ENCODE assay signal across 14 cellular contexts in genomic region chr9:89529243-89530030, GRCh38. TPM values are rescaled to one million over a fixed set of nuclear protein-coding genes. Genes with fewer than 3 reads are reported as not detected.
DNase-seq lines count a peak whose midpoint lies in the region; ATAC-seq and TF ChIP-seq lines count a peak whose summit lies in the region.
"Had no signal": no experiment of that assay in that cellular context is flagged by ENCODE, and none has a peak within 500 bp of the region (broad histone marks: within the 10 kb centered on the region; RNA-seq: fewer than 3 reads in every experiment).

No MANE protein-coding gene starts in this region.

- H3K36me3 ChIP-seq in CD8-positive, alpha-beta T cell (ENCODE audit: insufficient read depth, low read length): no peaks in the 10 kb centered on the region
- H3K36me3 ChIP-seq in A673 (ENCODE audit: insufficient read depth, low read length, poor library complexity, severe bottlenecking): no peaks in the 10 kb centered on the region
- H3K36me3 ChIP-seq: cardiac muscle cell had no signal

- intact Hi-C loops in CD8-positive, alpha-beta T cell (cut with DNase I, micrococcal nuclease): no loop called here
- intact Hi-C loops in lower leg skin (cut with DNase I; ENCODE audit: low total_unique reads): no loop called here
- intact Hi-C loops in A673 (cut with micrococcal nuclease; ENCODE audit: unreplicated experiment): no loop called here

- H3K36me3 Mint-ChIP-seq in CD8-positive, alpha-beta T cell: no peaks in the 10 kb centered on the region
- H3K36me3 Mint-ChIP-seq in activated naive CD4-positive, alpha-beta T cell treated with anti-CD3 and anti-CD28 coated beads, Interleukin-2, amount 50 U/mL, for 24 hours: no peaks in the 10 kb centered on the region

- no peaks in the 10 kb centered on the region for H3K9me3 ChIP-seq in CD8-positive, alpha-beta T cell (ENCODE audit: low read length)
- no peaks in the 10 kb centered on the region for H3K9me3 ChIP-seq in A673 (ENCODE audit: low read depth, low read length, poor library complexity, severe bottlenecking)

- peak; percentile 77 for ATAC-seq in CD8-positive, alpha-beta T cell
- ATAC-seq in HG03469 (IDR thresholded peaks at IDR 0.05; ENCODE audit: unreplicated experiment) (no peak), GM21447 (IDR thresholded peaks at IDR 0.05; ENCODE audit: unreplicated experiment) (no peak)

- peak overlapping the region; percentile 49 for H3K4me3 Mint-ChIP-seq in CD8-positive, alpha-beta T cell
- peak overlapping the region; percentile 53 for H3K4me3 Mint-ChIP-seq in activated naive CD4-positive, alpha-beta T cell treated with anti-CD3 and anti-CD28 coated beads, Interleukin-2, amount 50 U/mL, for 24 hours

- TF ChIP-seq CTCF in CD8-positive, alpha-beta T cell (IDR thresholded peaks at IDR 0.05): no peak
- TF ChIP-seq CTCF in lower leg skin (IDR thresholded peaks at IDR 0.05) (no peak), A673 (conservative IDR thresholded peaks at IDR 0.05; ENCODE audit: low read depth, low read length) (no peak)

- no peak for TF ChIP-seq POLR2A in lower leg skin (IDR thresholded peaks at IDR 0.05)

- H3K4me1 ChIP-seq in CD8-positive, alpha-beta T cell (ENCODE audit: insufficient read depth, low read length): peaks cover 100% of the 10 kb centered on the region
- no peaks in the 10 kb centered on the region for H3K4me1 ChIP-seq in A673 (ENCODE audit: insufficient read depth, low read length, poor library complexity, severe bottlenecking)
- H3K4me1 ChIP-seq: parathyroid adenoma had no signal

- H3K27me3 Mint-ChIP-seq in CD8-positive, alpha-beta T cell (ENCODE audit: low read depth): no peaks in the 10 kb centered on the region
- no peaks in the 10 kb centered on the region for H3K27me3 Mint-ChIP-seq in activated naive CD4-positive, alpha-beta T cell treated with anti-CD3 and anti-CD28 coated beads, Interleukin-2, amount 50 U/mL, for 24 hours

- H3K4me1 Mint-ChIP-seq in CD8-positive, alpha-beta T cell (ENCODE audit: low read depth): peaks cover 99% of the 10 kb centered on the region
- peaks cover 100% of the 10 kb centered on the region for H3K4me1 Mint-ChIP-seq in activated naive CD4-positive, alpha-beta T cell treated with anti-CD3 and anti-CD28 coated beads, Interleukin-2, amount 50 U/mL, for 24 hours

- peak overlapping the region; percentile 88 for H3K27ac Mint-ChIP-seq in CD8-positive, alpha-beta T cell
- peak overlapping the region; percentile 84 for H3K27ac Mint-ChIP-seq in activated naive CD4-positive, alpha-beta T cell treated with anti-CD3 and anti-CD28 coated beads, Interleukin-2, amount 50 U/mL, for 24 hours

- DNase-seq in CD8-positive, alpha-beta T cell: no peak
- DNase-seq in MV-4-11 (lab: John Stamatoyannopoulos, UW) (peak; percentile 76), middle frontal gyrus (ENCODE audit: extremely low spot score, low spot score) (peak; percentile 31), lower leg skin (ENCODE audit: low spot score in 2 of 2) (no peak), A673 (ENCODE audit: low spot score) (no peak)
- DNase-seq: mammary epithelial cell; NCI-H1694; stimulated activated naive CD4-positive, alpha-beta T cell treated with Interleukin-2 at 50 U/mL for 16 hours had no signal

- peaks cover 4% of the 10 kb centered on the region for H3K9me3 Mint-ChIP-seq in CD8-positive, alpha-beta T cell
- H3K9me3 Mint-ChIP-seq in activated naive CD4-positive, alpha-beta T cell treated with anti-CD3 and anti-CD28 coated beads, Interleukin-2, amount 50 U/mL, for 24 hours: no peaks in the 10 kb centered on the region

- BruUV-seq in A673 (replicated peaks; lab: Mats Ljungman, UMichigan): no TSS peak

- peak overlapping the region; percentile 17 for H3K27ac ChIP-seq in CD8-positive, alpha-beta T cell (ENCODE audit: low read depth, low read length)
- no peak overlapping the region for H3K27ac ChIP-seq in A673 (ENCODE audit: low read depth, low read length, poor library complexity, severe bottlenecking)
- H3K27ac ChIP-seq: cardiac muscle cell, epithelial cell of prostate, parathyroid adenoma had no signal

- H3K4me3 ChIP-seq in CD8-positive, alpha-beta T cell (ENCODE audit: low read depth, low read length): no peak overlapping the region
- no peak overlapping the region for H3K4me3 ChIP-seq in lower leg skin (ENCODE audit: low read depth, poor library complexity, severe bottlenecking)
- H3K4me3 ChIP-seq in A673 (ENCODE audit: low read depth, low read length, poor library complexity, severe bottlenecking): no peak overlapping the region
- H3K4me3 ChIP-seq: cardiac muscle cell had no signal

- CTCF ChIA-PET in CD8-positive, alpha-beta T cell (lab: Charles Lee): interaction anchor here (0.9 to 7.2 kb wide), 4 partner anchors 9 to 100 kb away, joined by 3 to 58 read pairs (median 10); no protein-coding TSS in a partner anchor
- CTCF ChIA-PET in A673 (lab: Charles Lee): no interaction called here

- WGBS in lower leg skin, 2 donors: 48 to 59% methylated on average over 5 of the region's 5 CpGs

- H3K27me3 ChIP-seq in CD8-positive, alpha-beta T cell (ENCODE audit: insufficient read depth, low read length): no peaks in the 10 kb centered on the region
- H3K27me3 ChIP-seq in A673 (replicated peaks; ENCODE audit: insufficient read depth, low read depth, low read length, poor library complexity): no peaks in the 10 kb centered on the region
- H3K27me3 ChIP-seq: cardiac muscle cell had no signal

- POLR2A ChIA-PET in CD8-positive, alpha-beta T cell (lab: Charles Lee): interaction anchor here (0.7 to 1.3 kb wide), 10 partner anchors 9 to 88 kb away, joined by 3 to 4 read pairs (median 3); no protein-coding TSS in a partner anchor
- POLR2A ChIA-PET in A673 (lab: Charles Lee; ENCODE audit: low non-redundant PET): no interaction called here

RNA-seq across cellular contexts. Expression of gene SEMA4D, which starts 31.5 kb away (rescaled TPM):
- total RNA-seq in CD8-positive, alpha-beta T cell: 100 to 1,000 TPM; 286 to 305 TPM
- 10 to 100 TPM; 31.1 to 59.2 (median 42.1) TPM for total RNA-seq in lower leg skin
- total RNA-seq in A673 (2021): 14.2 and 16.7 TPM in 2 replicates

Comparison
In these comparisons a context has a peak if more than half of its experiments do, and no peak if none do; other contexts are left out.
1. DNase-seq: peak in MV-4-11 (single experiment) and middle frontal gyrus (single experiment); none in CD8-positive, alpha-beta T cell (0 of 7), lower leg skin (0 of 2) and A673 (single experiment).
2. RNA of gene SEMA4D, which starts 31.5 kb away (total RNA-seq): 286 to 305 TPM in CD8-positive, alpha-beta T cell; 31.1 to 59.2 TPM in lower leg skin and 14.2 to 16.7 TPM in A673; every median in the first group is over 4 times any median in the second.